Comparison of ENCODE assay signal across 9 cellular contexts in genomic region chr2:98505311-98505808, GRCh38.
A peak's percentile ranks its signal among the peaks of the same experiment; 100 is the strongest.
DNase-seq lines count a peak whose midpoint lies in the region; ATAC-seq, FAIRE-seq and TF ChIP-seq lines count a peak whose summit lies in the region.
"Had no signal": no experiment of that assay in that cellular context is flagged by ENCODE, and none has a peak within 500 bp of the region (broad histone marks: within the 10 kb centered on the region; RNA-seq: fewer than 3 reads in every experiment).

No MANE protein-coding gene starts in this region.

- FAIRE-seq in GM12892 (lab: Jason Lieb, UNC) = no peak
- FAIRE-seq: A204.1 had no signal

- H3K4me1 ChIP-seq in stomach smooth muscle (ENCODE audit: control insufficient read depth, insufficient read depth, low read length) = peaks cover 39% of the 10 kb centered on the region
- H3K4me1 ChIP-seq in effector memory CD4-positive, alpha-beta T cell (ENCODE audit: control insufficient read depth, insufficient read depth, low read length, poor library complexity, severe bottlenecking) = peaks cover 45% of the 10 kb centered on the region

- peaks cover 90% of the 10 kb centered on the region for H3K4me1 Mint-ChIP-seq in activated CD4-positive, alpha-beta T cell treated with anti-CD3 and anti-CD28 coated beads, Interleukin-2, amount 10 ng/mL, durations not matched to agents 7 days and 5 days

- H3K9ac ChIP-seq in stomach smooth muscle (ENCODE audit: low read length in 2 of 2) = no peak overlapping the region

- POLR2A ChIA-PET in activated CD4-positive, alpha-beta T cell treated with anti-CD3 and anti-CD28 coated beads, Interleukin-2, amount 10 ng/mL, durations not matched to agents 7 days and 5 days (lab: Charles Lee) = no interaction called here

- no peak overlapping the region for H3K4me3 ChIP-seq in stomach smooth muscle (ENCODE audit: low read length in 2 of 2)
- H3K4me3 ChIP-seq in effector memory CD4-positive, alpha-beta T cell (ENCODE audit: insufficient read depth, low read depth, low read length, poor library complexity, severe bottlenecking) = no peak overlapping the region

- DNase-seq in NCI-H2029 (lab: John Stamatoyannopoulos, UW) (peak; percentile 17), NCI-H2029 treated with DMSO at 0.1 percent for 48 hours (lab: John Stamatoyannopoulos, UW) (no peak), left colon (peak; percentile 50), GM12892 (ENCODE audit: insufficient read length) (no peak)
- peak; percentile 38 for DNase-seq in activated CD4-positive, alpha-beta T cell treated with anti-CD3 and anti-CD28 coated beads, Interleukin-2, amount 10 ng/mL, durations not matched to agents 7 days and 5 days
- DNase-seq in effector memory CD4-positive, alpha-beta T cell = no peak

- H3K9me3 ChIP-seq in stomach smooth muscle (ENCODE audit: control insufficient read depth in 2 of 2, low read length in 2 of 2) = no peaks in the 10 kb centered on the region
- no peaks in the 10 kb centered on the region for H3K9me3 ChIP-seq in effector memory CD4-positive, alpha-beta T cell (ENCODE audit: control insufficient read depth, low read length)

- no peaks in the 10 kb centered on the region for H3K27me3 Mint-ChIP-seq in activated CD4-positive, alpha-beta T cell treated with anti-CD3 and anti-CD28 coated beads, Interleukin-2, amount 10 ng/mL, durations not matched to agents 7 days and 5 days

- ATAC-seq in left colon (peak; percentile 89), GM18502 (IDR thresholded peaks at IDR 0.05; ENCODE audit: poor library complexity, unreplicated experiment) (no peak)

- TF ChIP-seq POLR2A in GM12892 (IDR thresholded peaks at IDR 0.05; ENCODE audit: low read depth, low read length) = no peak

- CTCF ChIA-PET in activated CD4-positive, alpha-beta T cell treated with anti-CD3 and anti-CD28 coated beads, Interleukin-2, amount 10 ng/mL, durations not matched to agents 7 days and 5 days (lab: Charles Lee) = interaction anchor here (1.0 to 2.1 kb wide), 5 partner anchors 9 to 48 kb away, joined by 3 to 9 read pairs (median 4); no protein-coding TSS in a partner anchor

- intact Hi-C loops in left colon (cut with DNase I, micrococcal nuclease) = no loop called here

- no peaks in the 10 kb centered on the region for H3K9me3 Mint-ChIP-seq in activated CD4-positive, alpha-beta T cell treated with anti-CD3 and anti-CD28 coated beads, Interleukin-2, amount 10 ng/mL, durations not matched to agents 7 days and 5 days

- H3K27me3 ChIP-seq in stomach smooth muscle (ENCODE audit: control insufficient read depth in 1 of 2, insufficient read depth in 2 of 2, low read length in 2 of 2) = no peaks in the 10 kb centered on the region
- H3K27me3 ChIP-seq in effector memory CD4-positive, alpha-beta T cell (replicated peaks; ENCODE audit: control insufficient read depth, insufficient read depth, low read length, poor library complexity, severe bottlenecking) = no peaks in the 10 kb centered on the region

- H3K36me3 ChIP-seq in stomach smooth muscle (ENCODE audit: control insufficient read depth in 2 of 2, insufficient read depth in 2 of 2, low read length in 2 of 2) = peaks cover 0 to 5% of the 10 kb centered on the region in 2 donors
- H3K36me3 ChIP-seq in effector memory CD4-positive, alpha-beta T cell (ENCODE audit: control insufficient read depth, insufficient read depth, low read length) = peaks cover 4% of the 10 kb centered on the region

- H3K36me3 Mint-ChIP-seq in activated CD4-positive, alpha-beta T cell treated with anti-CD3 and anti-CD28 coated beads, Interleukin-2, amount 10 ng/mL, durations not matched to agents 7 days and 5 days (ENCODE audit: low read depth) = peaks cover 63% of the 10 kb centered on the region

- peak overlapping the region; percentile 44 for H3K27ac Mint-ChIP-seq in activated CD4-positive, alpha-beta T cell treated with anti-CD3 and anti-CD28 coated beads, Interleukin-2, amount 10 ng/mL, durations not matched to agents 7 days and 5 days

- H3K4me3 Mint-ChIP-seq in activated CD4-positive, alpha-beta T cell treated with anti-CD3 and anti-CD28 coated beads, Interleukin-2, amount 10 ng/mL, durations not matched to agents 7 days and 5 days = no peak overlapping the region

- H3K27ac ChIP-seq in stomach smooth muscle (ENCODE audit: low read length) = peak overlapping the region; percentile 74
- no peak overlapping the region for H3K27ac ChIP-seq in effector memory CD4-positive, alpha-beta T cell (ENCODE audit: insufficient read depth, low read length, poor library complexity, severe bottlenecking)

Comparison
In these comparisons a context has a peak if more than half of its experiments do, and no peak if none do; other contexts are left out.
1. DNase-seq: peak in NCI-H2029 (single experiment), activated CD4-positive, alpha-beta T cell treated with anti-CD3 and anti-CD28 coated beads, Interleukin-2, amount 10 ng/mL, durations not matched to agents 7 days and 5 days (single experiment) and left colon (2 of 2); none in NCI-H2029 treated with DMSO at 0.1 percent for 48 hours (single experiment), effector memory CD4-positive, alpha-beta T cell (0 of 3) and GM12892 (single experiment).